15 cellular contexts compared by ENCODE assay signal in genomic region chr1:152162826-152163463, GRCh38. TPM values are rescaled to one million over a fixed set of nuclear protein-coding genes. Genes with fewer than 3 reads are reported as not detected.
A peak's percentile ranks its signal among the peaks of the same experiment; 100 is the strongest.
DNase-seq lines count a peak whose midpoint lies in the region; ATAC-seq and TF ChIP-seq lines count a peak whose summit lies in the region.
"Had no signal": no experiment of that assay in that cellular context is flagged by ENCODE, and none has a peak within 500 bp of the region (broad histone marks: within the 10 kb centered on the region; RNA-seq: fewer than 3 reads in every experiment).

No MANE protein-coding gene starts in this region.

- no peaks in the 10 kb centered on the region for H3K79me1 ChIP-seq in IMR-90 (ENCODE audit: low read depth in 1 of 2, low read length in 2 of 2)

- no peak overlapping the region for H3K4me3 ChIP-seq in BLaER1
- H3K4me3 ChIP-seq in IMR-90 (ENCODE audit: insufficient read depth, low read depth, low read length): no peak overlapping the region
- no peak overlapping the region for H3K4me3 ChIP-seq in mammary epithelial cell (replicated peaks in 1 of 3; ENCODE audit: insufficient read depth in 1 of 3, low read depth in 2 of 3, low read length in 3 of 3)
- H3K4me3 ChIP-seq in lower lobe of right lung: no peak overlapping the region
- H3K4me3 ChIP-seq: SK-N-MC had no signal

- in situ Hi-C loops in IMR-90 (cut with MboI; ENCODE audit: low sequenced_read_pairs): no loop called here
- in situ Hi-C loops in mammary epithelial cell (cut with MboI; ENCODE audit: low sequenced_read_pairs in 2 of 2): no loop called here

- POLR2A ChIA-PET in IMR-90 (lab: Charles Lee; ENCODE audit: unreplicated experiment): no interaction called here

- H2BK15ac ChIP-seq in IMR-90 (ENCODE audit: low read depth, low read length): no peak overlapping the region

- H3K27me3 ChIP-seq in BLaER1 (no peaks in the 10 kb centered on the region), IMR-90 (ENCODE audit: control insufficient read depth, insufficient read depth, low read length) (peaks cover 8% of the 10 kb centered on the region; the same call in 1 of the 2 replicates), mammary epithelial cell (ENCODE audit: insufficient read depth, low read length) (no peaks in the 10 kb centered on the region), lower lobe of right lung (ENCODE audit: low read depth) (no peaks in the 10 kb centered on the region)

- H4K91ac ChIP-seq in IMR-90 (ENCODE audit: insufficient read depth, low read depth, low read length): no peak overlapping the region

- no peak for TF ChIP-seq CTCF in IMR-90 (conservative IDR thresholded peaks at IDR 0.05; ENCODE audit: low read depth, low read length)
- peak in 1 of 2 donors; percentile 5 for TF ChIP-seq CTCF in mammary epithelial cell (conservative IDR thresholded peaks at IDR 0.05 in 1 of 2, IDR thresholded peaks at IDR 0.05 in 1 of 2; ENCODE audit: extremely low read depth in 1 of 2, insufficient read depth in 1 of 2, low read depth in 1 of 2, low read length in 2 of 2)
- no peak for TF ChIP-seq CTCF in lower lobe of right lung (IDR thresholded peaks at IDR 0.05)

- no peak overlapping the region for H3K18ac ChIP-seq in IMR-90 (ENCODE audit: low read depth, low read length)

- H2AK9ac ChIP-seq in IMR-90 (replicated peaks; ENCODE audit: low read depth, low read length, poor library complexity): no peak overlapping the region

- H3K9me3 ChIP-seq in BLaER1 (no peaks in the 10 kb centered on the region), IMR-90 (ENCODE audit: control insufficient read depth, insufficient read depth, low read length) (no peaks in the 10 kb centered on the region), mammary epithelial cell (replicated peaks; ENCODE audit: insufficient read depth, low read length) (no peaks in the 10 kb centered on the region), lower lobe of right lung (no peaks in the 10 kb centered on the region)
- H3K9me3 ChIP-seq: Caco-2 had no signal

- no peak overlapping the region for H3K27ac ChIP-seq in BLaER1
- no peak overlapping the region for H3K27ac ChIP-seq in IMR-90 (ENCODE audit: insufficient read depth, low read length)
- H3K27ac ChIP-seq in mammary epithelial cell (ENCODE audit: insufficient read depth, low read depth, low read length): peak overlapping the region; percentile 22
- no peak overlapping the region for H3K27ac ChIP-seq in lower lobe of right lung
- H3K27ac ChIP-seq: SK-N-MC had no signal

- ATAC-seq in IMR-90 (ENCODE audit: low read depth) (peak; percentile 83), lower lobe of right lung (peak; percentile 39 to 61), GM21360 (IDR thresholded peaks at IDR 0.05; ENCODE audit: unreplicated experiment) (no peak), HG02763 (IDR thresholded peaks at IDR 0.05; ENCODE audit: unreplicated experiment) (no peak), GM18867 (IDR thresholded peaks at IDR 0.05; ENCODE audit: unreplicated experiment) (no peak)
- ATAC-seq: naive thymus-derived CD8-positive, alpha-beta T cell; stimulated activated memory B cell treated with anti-CD40 and anti-IgM and Interleukin-4, amounts not matched to agents 10 μg/mL and 1 μg/mL and 100 μg/mL, for 72 hours had no signal

- H3K36me3 ChIP-seq in BLaER1 (no peaks in the 10 kb centered on the region), IMR-90 (ENCODE audit: control insufficient read depth, insufficient read depth, low read length) (no peaks in the 10 kb centered on the region), mammary epithelial cell (ENCODE audit: insufficient read depth, low read length) (no peaks in the 10 kb centered on the region), lower lobe of right lung (no peaks in the 10 kb centered on the region)

- H3K14ac ChIP-seq in IMR-90 (replicated peaks; ENCODE audit: low read depth, low read length): no peak overlapping the region

- H2AFZ ChIP-seq in IMR-90 (replicated peaks; ENCODE audit: low read length, poor library complexity) (no peak overlapping the region), mammary epithelial cell (ENCODE audit: low read depth, low read length) (no peak overlapping the region)

- intact Hi-C loops in IMR-90 (cut with micrococcal nuclease): no loop called here
- intact Hi-C loops in mammary epithelial cell (cut with micrococcal nuclease): loop anchor here (2.0 to 10.0 kb wide), 2 partner anchors 20 to 258 kb away; partner anchors contain the start of gene THEM4
- intact Hi-C loops in lower lobe of right lung (cut with DNase I): no loop called here

- peak overlapping the region; percentile 70 for H3K4me2 ChIP-seq in BLaER1
- H3K4me2 ChIP-seq in IMR-90 (ENCODE audit: low read depth, low read length): no peak overlapping the region
- H3K4me2 ChIP-seq in mammary epithelial cell (ENCODE audit: insufficient read depth, low read depth, low read length): no peak overlapping the region

- no peaks in the 10 kb centered on the region for H3K79me2 ChIP-seq in mammary epithelial cell (ENCODE audit: insufficient read depth, low read length)

- H2BK120ac ChIP-seq in IMR-90 (ENCODE audit: low read depth, low read length): no peak overlapping the region

- DNase-seq in IMR-90: peak; percentile 62
- peak; percentile 81 for DNase-seq in mammary epithelial cell
- no peak for DNase-seq in lower lobe of right lung
- no peak for DNase-seq in HT-29 (ENCODE audit: low spot score)
- DNase-seq: activated naive CD4-positive, alpha-beta T cell treated with anti-CD3 and anti-CD28 coated beads, Interleukin-2, amount 50 U/mL, for 16 hours; effector CD4-positive, alpha-beta T cell; KG1; naive thymus-derived CD8-positive, alpha-beta T cell had no signal

- CTCF ChIA-PET in IMR-90 (lab: Yijun Ruan, JAX) (no interaction called here), mammary epithelial cell (lab: Charles Lee; ENCODE audit: low non-redundant PET) (interaction anchor here (0.6 kb wide), 1 partner anchor 21 kb away, joined by 4 read pairs; no protein-coding TSS in a partner anchor)

- no peak overlapping the region for H2AK5ac ChIP-seq in IMR-90 (ENCODE audit: low read depth, low read length)

- no peak overlapping the region for H3K9ac ChIP-seq in BLaER1
- H3K9ac ChIP-seq in IMR-90 (ENCODE audit: low read depth, low read length): no peak overlapping the region
- no peak overlapping the region for H3K9ac ChIP-seq in mammary epithelial cell (ENCODE audit: insufficient read depth, low read length)

- no peak overlapping the region for H3K4ac ChIP-seq in IMR-90 (ENCODE audit: low read depth, low read length)

- no peak overlapping the region for H3K23ac ChIP-seq in IMR-90 (ENCODE audit: low read depth, low read length)

- H4K20me1 ChIP-seq in BLaER1: no peaks in the 10 kb centered on the region
- H4K20me1 ChIP-seq in IMR-90 (ENCODE audit: insufficient read depth, low read length): no peaks in the 10 kb centered on the region
- no peaks in the 10 kb centered on the region for H4K20me1 ChIP-seq in mammary epithelial cell (ENCODE audit: insufficient read depth, low read length)

- no peak for TF ChIP-seq POLR2A in IMR-90 (IDR thresholded peaks at IDR 0.05; ENCODE audit: low read depth, low read length)

- TF ChIP-seq RAD21 in IMR-90 (IDR thresholded peaks at IDR 0.05; ENCODE audit: low read length): no peak

- H3K4me1 ChIP-seq in BLaER1 (peaks cover 53% of the 10 kb centered on the region), IMR-90 (ENCODE audit: control insufficient read depth, insufficient read depth, low read length) (no peaks in the 10 kb centered on the region; the same call in 1 of the 2 replicates), mammary epithelial cell (ENCODE audit: insufficient read depth, low read length) (peaks cover 33% of the 10 kb centered on the region), lower lobe of right lung (peaks cover 9% of the 10 kb centered on the region)

- no peak overlapping the region for H4K8ac ChIP-seq in IMR-90 (ENCODE audit: low read depth in 2 of 2, low read length in 2 of 2)

- dilution Hi-C loops in IMR-90 (cut with HindIII; ENCODE audit: low sequenced_read_pairs, unreplicated experiment) (no loop called here), mammary epithelial cell (cut with HindIII; ENCODE audit: low sequenced_read_pairs) (no loop called here)

- no peak overlapping the region for H4K5ac ChIP-seq in IMR-90 (ENCODE audit: low read depth, low read length)

- no CpG with 5 or more reads among the region's 1 CpG for WGBS in IMR-90 (ENCODE audit: extremely low coverage in 2 of 2, insufficient read length in 1 of 2), 2 experiments
- WGBS in mammary epithelial cell (ENCODE audit: low coverage, missing lambda C conversion rate): 81% methylated on average over 1 of the region's 1 CpG

- H3K56ac ChIP-seq in IMR-90 (ENCODE audit: extremely low read depth, insufficient read depth, low read length): no peak overlapping the region

- H3K9me1 ChIP-seq in IMR-90 (ENCODE audit: insufficient read depth, low read length): no peaks in the 10 kb centered on the region

- H2BK5ac ChIP-seq in IMR-90 (ENCODE audit: low read depth, low read length, poor library complexity, severe bottlenecking): no peak overlapping the region

- H2BK20ac ChIP-seq in IMR-90 (ENCODE audit: low read depth, low read length): no peak overlapping the region

- no TSS peak for BruUV-seq in IMR-90 (replicated peaks; lab: Mats Ljungman, UMichigan)
- no TSS peak for BruUV-seq in mammary epithelial cell (replicated peaks; lab: Mats Ljungman, UMichigan)

TF ChIP-seq in IMR-90, 13 proteins besides CTCF, POLR2A, EP300 and RAD21:
- TF ChIP-seq CEBPB (IDR thresholded peaks at IDR 0.05; ENCODE audit: low read depth, low read length) (peak; percentile 29; the same call in 1 of the 2 replicates), FOS (IDR thresholded peaks at IDR 0.05; ENCODE audit: low read depth, low read length) (no peak), BHLHE40 (IDR thresholded peaks at IDR 0.05; ENCODE audit: low read depth, low read length) (no peak)

RNA-seq across cellular contexts. Expression of gene RPTN, which starts 3.9 kb away (rescaled TPM):
- total RNA-seq in IMR-90 (2012; rRNA removed) (not detected in 2 replicates), mammary epithelial cell (not detected), lower lobe of right lung (not detected)
- polyA plus RNA-seq in IMR-90 (2012; rRNA removed) (not detected in 2 replicates), mammary epithelial cell (0.01 TPM)
- not detected in 2 replicates for polyA plus RNA-seq in IMR-90 (2012; cell fraction: cytosol; rRNA removed)
- not detected in 2 replicates for polyA plus RNA-seq in IMR-90 (2012; cell fraction: nucleus; rRNA removed; ENCODE audit: low replicate concordance)
- polyA minus RNA-seq in mammary epithelial cell: not detected
- total RNA-seq in HT-29 (2014; rRNA removed; shearing (Covaris generic)): not detected in 2 replicates
- total RNA-seq: Caco-2; naive thymus-derived CD8-positive, alpha-beta T cell had no signal
- polyA plus RNA-seq: naive thymus-derived CD8-positive, alpha-beta T cell had no signal

RNA-seq across cellular contexts. Expression of gene TCHH, which starts 47.7 kb away (rescaled TPM):
- not detected in 2 replicates for total RNA-seq in IMR-90 (2012; rRNA removed)
- not detected in 2 replicates for polyA plus RNA-seq in IMR-90 (2012; rRNA removed)
- polyA plus RNA-seq in IMR-90 (2012; cell fraction: cytosol; rRNA removed): not detected in 2 replicates
- polyA plus RNA-seq in IMR-90 (2012; cell fraction: nucleus; rRNA removed; ENCODE audit: low replicate concordance): 0.01 TPM in 1 of 2 replicates, not detected in the other
- total RNA-seq in mammary epithelial cell: under 1 TPM in 1 of 2 donors, not detected in 1; 0.19 TPM
- polyA plus RNA-seq in mammary epithelial cell: 0.02 TPM
- polyA minus RNA-seq in mammary epithelial cell: not detected
- total RNA-seq in lower lobe of right lung: 0.15 TPM
- total RNA-seq in HT-29 (2014; rRNA removed; shearing (Covaris generic)): 0.03 TPM in 1 of 2 replicates, not detected in the other
- total RNA-seq: naive thymus-derived CD8-positive, alpha-beta T cell had no signal
- polyA plus RNA-seq: naive thymus-derived CD8-positive, alpha-beta T cell had no signal

Comparison
In these comparisons a context has a peak if more than half of its experiments do, and no peak if none do; other contexts are left out.
1. ATAC-seq: peak in IMR-90 (single experiment) and lower lobe of right lung (2 of 2); none in GM21360 (single experiment), HG02763 (single experiment) and GM18867 (single experiment).
2. DNase-seq: peak in IMR-90 (single experiment) and mammary epithelial cell (single experiment); none in lower lobe of right lung (single experiment) and HT-29 (single experiment).